ENCODE assay signal across 11 cellular contexts in genomic region chr2:202171246-202171833, GRCh38.
DNase-seq lines count a peak whose midpoint lies in the region; TF ChIP-seq lines count a peak whose summit lies in the region.
"Had no signal": no experiment of that assay in that cellular context is flagged by ENCODE, and none has a peak within 500 bp of the region (broad histone marks: within the 10 kb centered on the region; RNA-seq: fewer than 3 reads in every experiment).

No MANE protein-coding gene starts in this region.

- H3K9ac ChIP-seq in mesenchymal stem cell (ENCODE audit: low read length) = peak overlapping the region; percentile 31

- H3K4ac ChIP-seq in mesenchymal stem cell (ENCODE audit: low read depth in 1 of 2, low read length in 2 of 2) = peak overlapping the region in 1 of 2 experiments; percentile 67

- H3K4me3 ChIP-seq in mesenchymal stem cell (ENCODE audit: insufficient read depth in 1 of 2, low read depth in 1 of 2, low read length in 2 of 2) (peak overlapping the region in 1 of 2 experiments; percentile 39), tibial nerve (peak overlapping the region in 3 of 4 donors; percentile 24 to 38 (median 30))

- no peak overlapping the region for H3K14ac ChIP-seq in mesenchymal stem cell (ENCODE audit: low read length in 2 of 2)

- 5% methylated on average over 32 of the region's 32 CpGs for WGBS in mesenchymal stem cell
- WGBS in tibial nerve, 2 donors = 19 to 21% methylated on average over 22 to 32 of the region's 32 CpGs

- peak overlapping the region; percentile 76 for H3K4me2 ChIP-seq in mesenchymal stem cell (ENCODE audit: low read length, poor library complexity, severe bottlenecking)

- no peak overlapping the region for H2AK5ac ChIP-seq in mesenchymal stem cell (ENCODE audit: low read length, severe bottlenecking)

- H3K36me3 Mint-ChIP-seq in activated naive CD4-positive, alpha-beta T cell treated with anti-CD3 and anti-CD28 coated beads, Interleukin-2, amount 10 ng/mL, durations not matched to agents 7 days and 5 days = no peaks in the 10 kb centered on the region
- H3K36me3 Mint-ChIP-seq: CD8-positive, alpha-beta T cell; stimulated activated effector memory CD8-positive, alpha-beta T cell treated with anti-CD3 and anti-CD28 coated beads, Interleukin-12 subunit alpha, Interleukin-12 subunit beta, amount 100 ng/mL, for 72 hours had no signal

- CTCF ChIA-PET in activated naive CD4-positive, alpha-beta T cell treated with anti-CD3 and anti-CD28 coated beads, Interleukin-2, amount 10 ng/mL, durations not matched to agents 7 days and 5 days (lab: Charles Lee) = interaction anchor here (1.6 kb wide), 1 partner anchor 310 kb away, joined by 4 read pairs; no protein-coding TSS in a partner anchor

- no peaks in the 10 kb centered on the region for H3K9me3 ChIP-seq in mesenchymal stem cell (ENCODE audit: control insufficient read depth, low read length)
- no peaks in the 10 kb centered on the region for H3K9me3 ChIP-seq in tibial nerve

- no peak overlapping the region for H3K27ac Mint-ChIP-seq in activated naive CD4-positive, alpha-beta T cell treated with anti-CD3 and anti-CD28 coated beads, Interleukin-2, amount 10 ng/mL, durations not matched to agents 7 days and 5 days
- H3K27ac Mint-ChIP-seq: CD8-positive, alpha-beta T cell had no signal

- H4K91ac ChIP-seq in mesenchymal stem cell (ENCODE audit: low read length) = peak overlapping the region; percentile 35

- peaks cover 18% of the 10 kb centered on the region for H3K27me3 Mint-ChIP-seq in activated naive CD4-positive, alpha-beta T cell treated with anti-CD3 and anti-CD28 coated beads, Interleukin-2, amount 10 ng/mL, durations not matched to agents 7 days and 5 days

- H3K27me3 ChIP-seq in mesenchymal stem cell (ENCODE audit: control insufficient read depth in 1 of 2, insufficient read depth in 1 of 2, low read length in 2 of 2) (peaks cover 0 to 23% of the 10 kb centered on the region in 2 experiments), tibial nerve (peaks cover 0 to 4% of the 10 kb centered on the region in 2 donors)

- no peak overlapping the region for H3K4me3 Mint-ChIP-seq in activated naive CD4-positive, alpha-beta T cell treated with anti-CD3 and anti-CD28 coated beads, Interleukin-2, amount 10 ng/mL, durations not matched to agents 7 days and 5 days
- H3K4me3 Mint-ChIP-seq: CD8-positive, alpha-beta T cell; stimulated activated effector memory CD8-positive, alpha-beta T cell treated with anti-CD3 and anti-CD28 coated beads, Interleukin-12 subunit alpha, Interleukin-12 subunit beta, amount 100 ng/mL, for 72 hours had no signal

- no peak overlapping the region for H2BK120ac ChIP-seq in mesenchymal stem cell (ENCODE audit: low read depth, low read length)

- TF ChIP-seq POLR2A in tibial nerve (IDR thresholded peaks at IDR 0.05) = no peak

- H2BK12ac ChIP-seq in mesenchymal stem cell (ENCODE audit: low read length in 2 of 2) = peak overlapping the region in 1 of 2 experiments; percentile 61

- peak overlapping the region in 1 of 2 experiments; percentile 66 for H3K18ac ChIP-seq in mesenchymal stem cell (ENCODE audit: low read depth in 1 of 2, low read length in 2 of 2)

- no peak overlapping the region for H2BK5ac ChIP-seq in mesenchymal stem cell (ENCODE audit: low read depth, low read length, poor library complexity, severe bottlenecking)

- no peak overlapping the region for H3K23ac ChIP-seq in mesenchymal stem cell (ENCODE audit: low read length in 2 of 2)

- H4K8ac ChIP-seq in mesenchymal stem cell (ENCODE audit: low read length) = peak overlapping the region; percentile 95

- no peak for TF ChIP-seq EP300 in tibial nerve (IDR thresholded peaks at IDR 0.05)

- peak overlapping the region; percentile 57 for H2BK15ac ChIP-seq in mesenchymal stem cell (ENCODE audit: low read depth, poor library complexity, severe bottlenecking)

- H2AFZ ChIP-seq in mesenchymal stem cell (ENCODE audit: low read depth, low read length) = peak overlapping the region; percentile 30

- H3K36me3 ChIP-seq in mesenchymal stem cell (ENCODE audit: control insufficient read depth in 1 of 2, insufficient read depth in 2 of 2, low read depth in 1 of 2, low read length in 2 of 2) (no peaks in the 10 kb centered on the region), tibial nerve (no peaks in the 10 kb centered on the region)

- no peaks in the 10 kb centered on the region for H3K79me1 ChIP-seq in mesenchymal stem cell (replicated peaks; ENCODE audit: low read length, poor library complexity, severe bottlenecking)

- H3K27ac ChIP-seq in mesenchymal stem cell (ENCODE audit: low read length, poor library complexity, severe bottlenecking) (no peak overlapping the region), tibial nerve (no peak overlapping the region)

- H3K4me1 ChIP-seq in mesenchymal stem cell (ENCODE audit: control insufficient read depth, insufficient read depth, low read depth, low read length) = peaks cover 5% of the 10 kb centered on the region
- H3K4me1 ChIP-seq in tibial nerve = peaks cover 0 to 12% (median 0%) of the 10 kb centered on the region in 4 donors

- no peak for TF ChIP-seq CTCF in tibial nerve (IDR thresholded peaks at IDR 0.05)

- H3K4me1 Mint-ChIP-seq in activated naive CD4-positive, alpha-beta T cell treated with anti-CD3 and anti-CD28 coated beads, Interleukin-2, amount 10 ng/mL, durations not matched to agents 7 days and 5 days = peaks cover 13% of the 10 kb centered on the region

- peak; percentile 23 for DNase-seq in activated naive CD4-positive, alpha-beta T cell treated with anti-CD3 and anti-CD28 coated beads, Interleukin-2, amount 10 ng/mL, durations not matched to agents 7 days and 5 days
- DNase-seq in activated naive CD4-positive, alpha-beta T cell (lab: John Stamatoyannopoulos, UW) = no peak
- peak; percentile 34 for DNase-seq in cerebellar cortex (ENCODE audit: low spot score)
- DNase-seq in mesenchymal stem cell = peak; percentile 50
- DNase-seq in tibial nerve (ENCODE audit: low spot score in 2 of 2) = no peak
- DNase-seq in NCI-H1417 (lab: John Stamatoyannopoulos, UW) = no peak
- no peak for DNase-seq in KG1 (lab: John Stamatoyannopoulos, UW)
- DNase-seq in NCI-H524 treated with DMSO at 0.1 percent for 48 hours (lab: John Stamatoyannopoulos, UW) = no peak
- DNase-seq: SHP77 treated with DMSO at 0.1 percent for 48 hours had no signal

- no peaks in the 10 kb centered on the region for H3K9me3 Mint-ChIP-seq in activated naive CD4-positive, alpha-beta T cell treated with anti-CD3 and anti-CD28 coated beads, Interleukin-2, amount 10 ng/mL, durations not matched to agents 7 days and 5 days
- H3K9me3 Mint-ChIP-seq: CD8-positive, alpha-beta T cell; stimulated activated effector memory CD8-positive, alpha-beta T cell treated with anti-CD3 and anti-CD28 coated beads, Interleukin-12 subunit alpha, Interleukin-12 subunit beta, amount 100 ng/mL, for 72 hours had no signal

Comparison
In these comparisons a context has a peak if more than half of its experiments do, and no peak if none do; other contexts are left out.
1. DNase-seq: peak in activated naive CD4-positive, alpha-beta T cell treated with anti-CD3 and anti-CD28 coated beads, Interleukin-2, amount 10 ng/mL, durations not matched to agents 7 days and 5 days (single experiment), cerebellar cortex (single experiment) and mesenchymal stem cell (single experiment); none in activated naive CD4-positive, alpha-beta T cell (0 of 4), tibial nerve (0 of 2), NCI-H1417 (0 of 3), KG1 (single experiment) and NCI-H524 treated with DMSO at 0.1 percent for 48 hours (single experiment).